ENCODE assay signal across 22 cellular contexts in genomic region chr15:62874933-62875625, GRCh38.
DNase-seq lines count a peak whose midpoint lies in the region; ATAC-seq, FAIRE-seq and TF ChIP-seq lines count a peak whose summit lies in the region.
"Had no signal": no experiment of that assay in that cellular context is flagged by ENCODE, and none has a peak within 500 bp of the region (broad histone marks: within the 10 kb centered on the region; RNA-seq: fewer than 3 reads in every experiment).

No MANE protein-coding gene starts in this region.

- H3K36me3 ChIP-seq in adipocyte (ENCODE audit: control insufficient read depth, insufficient read depth, low read length, severe bottlenecking) (no peaks in the 10 kb centered on the region), right lobe of liver (no peaks in the 10 kb centered on the region)
- H3K36me3 ChIP-seq: adrenal gland, SJSA1 had no signal

- H3K27me3 Mint-ChIP-seq in nephron (ENCODE audit: low read depth): peaks cover 11% of the 10 kb centered on the region

- TF ChIP-seq CTCF in fibroblast of villous mesenchyme (IDR thresholded peaks at IDR 0.05; ENCODE audit: insufficient read depth, low read depth, low read length) (no peak), nephron (IDR thresholded peaks at IDR 0.05; ENCODE audit: unreplicated experiment in 3 of 3) (no peak), omental fat pad (IDR thresholded peaks at IDR 0.05) (no peak), right lobe of liver (IDR thresholded peaks at IDR 0.05) (no peak)

- no peak overlapping the region for H3K4me3 Mint-ChIP-seq in nephron

- peak overlapping the region in 2 of 3 experiments; percentile 44 to 49 for H3K27ac Mint-ChIP-seq in nephron

- peak; percentile 30 for DNase-seq in ELF-1 (ENCODE audit: low read depth, low spot score)
- peak; percentile 49 for DNase-seq in adipocyte (ENCODE audit: low read depth)
- peak; percentile 73 for DNase-seq in fibroblast of villous mesenchyme (ENCODE audit: low read depth)
- no peak for DNase-seq in SW480 (ENCODE audit: low spot score)
- no peak for DNase-seq in GM19239 (ENCODE audit: insufficient read length, low spot score)
- no peak for DNase-seq in omental fat pad (ENCODE audit: low spot score)
- DNase-seq in right lobe of liver: no peak
- DNase-seq: activated effector memory CD4-positive, alpha-beta T cell treated with Interleukin-2 at 50 U/mL for 16 hours; adrenal gland; foreskin fibroblast; Kasumi-1; NCI-H1105; NCI-H2107; NCI-H526 treated with DMSO at 0.1 percent for 48 hours; T1000 had no signal

- no peak overlapping the region for H3K9ac ChIP-seq in adipocyte (ENCODE audit: low read length)

- no peak for ATAC-seq in omental fat pad (ENCODE audit: low FRiP score)
- ATAC-seq in right lobe of liver: no peak
- ATAC-seq: left colon had no signal

- H3K9me3 ChIP-seq in adipocyte (ENCODE audit: control insufficient read depth, low read length) (no peaks in the 10 kb centered on the region), right lobe of liver (no peaks in the 10 kb centered on the region)
- H3K9me3 ChIP-seq: SJSA1 had no signal

- peaks cover 5% of the 10 kb centered on the region for H3K36me3 Mint-ChIP-seq in nephron (ENCODE audit: low read depth)

- no peak for FAIRE-seq in GM19239 (lab: Jason Lieb, UNC)
- FAIRE-seq: A204.1, endometrium, GM12892 had no signal

- no peak overlapping the region for H3K27ac ChIP-seq in right lobe of liver
- H3K27ac ChIP-seq: adrenal gland, C4-2B, SJSA1 had no signal

- TF ChIP-seq POLR2A in right lobe of liver (IDR thresholded peaks at IDR 0.05): no peak

- H3K4me1 ChIP-seq in adipocyte (ENCODE audit: control insufficient read depth, insufficient read depth, low read length): peaks cover 4% of the 10 kb centered on the region
- H3K4me1 ChIP-seq in right lobe of liver: peaks cover 0 to 10% (median 5%) of the 10 kb centered on the region in 4 donors
- H3K4me1 ChIP-seq: adrenal gland had no signal

- WGBS in right lobe of liver (ENCODE audit: insufficient coverage, low coverage, low lambda C conversion rate, missing lambda C conversion rate): 93% methylated on average over 4 of the region's 16 CpGs

- H3K27me3 ChIP-seq in adipocyte (replicated peaks; ENCODE audit: control insufficient read depth, insufficient read depth, low read length): peaks cover 10% of the 10 kb centered on the region
- H3K27me3 ChIP-seq in right lobe of liver: no peaks in the 10 kb centered on the region
- H3K27me3 ChIP-seq: adrenal gland, SJSA1 had no signal

- H3K4me1 Mint-ChIP-seq in nephron: peaks cover 18% of the 10 kb centered on the region

- intact Hi-C loops in right lobe of liver (cut with DNase I): no loop called here

- H3K4me3 ChIP-seq in adipocyte (ENCODE audit: low read length) (no peak overlapping the region), fibroblast of villous mesenchyme (ENCODE audit: low read depth, low read length) (no peak overlapping the region), right lobe of liver (no peak overlapping the region)
- H3K4me3 ChIP-seq: adrenal gland, SJSA1 had no signal

- peaks cover 2% of the 10 kb centered on the region for H3K9me3 Mint-ChIP-seq in nephron

Comparison
In these comparisons a context has a peak if more than half of its experiments do, and no peak if none do; other contexts are left out.
1. DNase-seq: peak in ELF-1 (single experiment), adipocyte (single experiment) and fibroblast of villous mesenchyme (single experiment); none in SW480 (single experiment), GM19239 (single experiment), omental fat pad (single experiment) and right lobe of liver (0 of 3).